ENCODE assay signal across 8 cellular contexts in the genomic region with DNA sequence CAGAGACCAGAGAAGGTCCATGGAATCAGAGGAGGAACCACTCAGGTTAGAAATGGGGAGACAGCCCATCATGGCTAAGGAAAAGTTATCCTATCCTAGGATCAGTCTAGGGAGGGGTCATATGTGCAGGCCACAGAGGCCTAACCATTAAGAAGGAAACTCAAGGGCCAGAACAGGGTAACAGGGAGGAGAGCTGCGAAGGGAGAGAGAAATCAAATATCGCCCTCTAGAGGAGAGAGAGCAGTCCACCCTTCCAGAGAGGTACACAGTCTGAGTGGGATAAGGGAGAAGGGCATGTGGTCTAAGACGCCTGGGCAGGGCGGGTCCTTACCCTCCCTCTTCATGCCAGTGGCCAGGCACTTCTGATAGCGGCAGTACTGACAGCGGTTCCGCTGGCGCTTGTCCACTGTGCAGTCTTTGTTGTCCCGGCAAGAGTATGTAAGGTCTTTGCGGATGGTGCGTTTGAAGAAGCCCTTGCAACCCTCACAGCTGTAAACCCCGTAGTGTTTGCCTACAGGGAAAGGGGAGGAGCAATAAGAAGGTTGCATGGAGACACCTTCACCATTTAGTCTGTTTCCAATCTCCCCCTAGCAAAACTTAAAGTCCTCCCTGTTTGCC. TPM values are rescaled to one million over a fixed set of nuclear protein-coding genes. Genes with fewer than 3 reads are reported as not detected.
A peak's percentile ranks its signal among the peaks of the same experiment; 100 is the strongest.
DNase-seq lines count a peak whose midpoint lies in the region; ATAC-seq and TF ChIP-seq lines count a peak whose summit lies in the region.

No MANE protein-coding gene starts in this region.

- H3K4me1 Mint-ChIP-seq in chondrocyte (ENCODE audit: low read depth) = peaks cover 53% of the 10 kb centered on the region

- peaks cover 0 to 36% (median 28%) of the 10 kb centered on the region in 4 donors for H3K36me3 ChIP-seq in liver (ENCODE audit: control insufficient read depth in 4 of 4, insufficient read depth in 3 of 4, low read depth in 1 of 4, low read length in 3 of 4)
- H3K36me3 ChIP-seq in upper lobe of right lung = peaks cover 42% of the 10 kb centered on the region

- TF ChIP-seq CTCF in chondrocyte (IDR thresholded peaks at IDR 0.05) = peak; percentile 87
- peak; percentile 55 for TF ChIP-seq CTCF in liver (IDR thresholded peaks at IDR 0.05; ENCODE audit: low read depth, low read length, missing input control)
- TF ChIP-seq CTCF in upper lobe of right lung (IDR thresholded peaks at IDR 0.05) = peak; percentile 76

- H3K4me3 ChIP-seq in liver (ENCODE audit: low read depth in 1 of 3, low read length in 3 of 3) (no peak overlapping the region), upper lobe of right lung (no peak overlapping the region)

- H3K9ac ChIP-seq in liver (ENCODE audit: low read depth in 1 of 2, low read length in 2 of 2) = no peak overlapping the region

- DNase-seq in SIG-M5 treated with dmso at 0.1 percent for 504 hours (lab: John Stamatoyannopoulos, UW; ENCODE audit: unreplicated experiment) = peak; percentile 69
- DNase-seq in SIG-M5 (lab: John Stamatoyannopoulos, UW) = no peak
- DNase-seq in HuH-7.5 (ENCODE audit: low spot score) = peak; percentile 72
- DNase-seq in RPMI8226 = peak; percentile 62
- no peak for DNase-seq in chondrocyte (ENCODE audit: low spot score)
- DNase-seq in upper lobe of right lung = peak; percentile 77
- no peak for DNase-seq in NCI-H128 (lab: John Stamatoyannopoulos, UW; ENCODE audit: unreplicated experiment)

- H3K9me3 Mint-ChIP-seq in chondrocyte (ENCODE audit: low read depth) = no peaks in the 10 kb centered on the region

- peak overlapping the region; percentile 21 for H3K4me3 Mint-ChIP-seq in chondrocyte (ENCODE audit: unreplicated experiment)

- peak overlapping the region; percentile 23 for H3K27ac Mint-ChIP-seq in chondrocyte (ENCODE audit: unreplicated experiment)

- TF ChIP-seq RAD21 in liver (IDR thresholded peaks at IDR 0.05) = peak; percentile 63 to 76

- H3K27me3 Mint-ChIP-seq in chondrocyte (ENCODE audit: low read depth) = no peaks in the 10 kb centered on the region

- H3K9me3 ChIP-seq in liver (ENCODE audit: control insufficient read depth in 4 of 4, low read length in 3 of 4) (no peaks in the 10 kb centered on the region), upper lobe of right lung (no peaks in the 10 kb centered on the region)

- H3K27ac ChIP-seq in liver (ENCODE audit: low read depth in 1 of 2, low read length in 2 of 2) = no peak overlapping the region
- no peak overlapping the region for H3K27ac ChIP-seq in upper lobe of right lung

- WGBS in liver = 37% methylated on average over 12 of the region's 12 CpGs

- H3K27me3 ChIP-seq in liver (ENCODE audit: control insufficient read depth in 4 of 4, insufficient read depth in 4 of 4, low read length in 3 of 4) = no peaks in the 10 kb centered on the region
- H3K27me3 ChIP-seq in upper lobe of right lung = no peaks in the 10 kb centered on the region

- ATAC-seq in upper lobe of right lung = peak; percentile 64

- H3K36me3 Mint-ChIP-seq in chondrocyte (ENCODE audit: low read depth) = peaks cover 34% of the 10 kb centered on the region

- H3K4me1 ChIP-seq in liver (ENCODE audit: control insufficient read depth in 4 of 4, insufficient read depth in 4 of 4, low read length in 3 of 4) = peaks cover 8 to 63% (median 51%) of the 10 kb centered on the region in 4 donors
- peaks cover 43% of the 10 kb centered on the region for H3K4me1 ChIP-seq in upper lobe of right lung

- intact Hi-C loops in upper lobe of right lung (cut with DNase I) = no loop called here

TF ChIP-seq in liver, 16 proteins besides CTCF, POLR2A, EP300 and RAD21:
- TF ChIP-seq, protein P1, sequence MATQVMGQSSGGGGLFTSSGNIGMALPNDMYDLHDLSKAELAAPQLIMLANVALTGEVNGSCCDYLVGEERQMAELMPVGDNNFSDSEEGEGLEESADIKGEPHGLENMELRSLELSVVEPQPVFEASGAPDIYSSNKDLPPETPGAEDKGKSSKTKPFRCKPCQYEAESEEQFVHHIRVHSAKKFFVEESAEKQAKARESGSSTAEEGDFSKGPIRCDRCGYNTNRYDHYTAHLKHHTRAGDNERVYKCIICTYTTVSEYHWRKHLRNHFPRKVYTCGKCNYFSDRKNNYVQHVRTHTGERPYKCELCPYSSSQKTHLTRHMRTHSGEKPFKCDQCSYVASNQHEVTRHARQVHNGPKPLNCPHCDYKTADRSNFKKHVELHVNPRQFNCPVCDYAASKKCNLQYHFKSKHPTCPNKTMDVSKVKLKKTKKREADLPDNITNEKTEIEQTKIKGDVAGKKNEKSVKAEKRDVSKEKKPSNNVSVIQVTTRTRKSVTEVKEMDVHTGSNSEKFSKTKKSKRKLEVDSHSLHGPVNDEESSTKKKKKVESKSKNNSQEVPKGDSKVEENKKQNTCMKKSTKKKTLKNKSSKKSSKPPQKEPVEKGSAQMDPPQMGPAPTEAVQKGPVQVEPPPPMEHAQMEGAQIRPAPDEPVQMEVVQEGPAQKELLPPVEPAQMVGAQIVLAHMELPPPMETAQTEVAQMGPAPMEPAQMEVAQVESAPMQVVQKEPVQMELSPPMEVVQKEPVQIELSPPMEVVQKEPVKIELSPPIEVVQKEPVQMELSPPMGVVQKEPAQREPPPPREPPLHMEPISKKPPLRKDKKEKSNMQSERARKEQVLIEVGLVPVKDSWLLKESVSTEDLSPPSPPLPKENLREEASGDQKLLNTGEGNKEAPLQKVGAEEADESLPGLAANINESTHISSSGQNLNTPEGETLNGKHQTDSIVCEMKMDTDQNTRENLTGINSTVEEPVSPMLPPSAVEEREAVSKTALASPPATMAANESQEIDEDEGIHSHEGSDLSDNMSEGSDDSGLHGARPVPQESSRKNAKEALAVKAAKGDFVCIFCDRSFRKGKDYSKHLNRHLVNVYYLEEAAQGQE (IDR thresholded peaks at IDR 0.05) = no peak
- peak in 1 of 2 donors; percentile 18 for TF ChIP-seq RXRA (IDR thresholded peaks at IDR 0.05)
- TF ChIP-seq, protein P2, sequence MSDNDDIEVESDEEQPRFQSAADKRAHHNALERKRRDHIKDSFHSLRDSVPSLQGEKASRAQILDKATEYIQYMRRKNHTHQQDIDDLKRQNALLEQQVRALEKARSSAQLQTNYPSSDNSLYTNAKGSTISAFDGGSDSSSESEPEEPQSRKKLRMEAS (IDR thresholded peaks at IDR 0.05) = no peak
- TF ChIP-seq YY1 (IDR thresholded peaks at IDR 0.05) = no peak

RNA-seq across cellular contexts. Expression of a gene that starts 2.9 kb away (rescaled TPM):
- total RNA-seq in chondrocyte (45.1 to 51.5 TPM (median 46.5 TPM) in 3 replicates), liver (10 to 100 TPM in 1 of 2 donors, 1 to 10 TPM in 1; 9.5 to 19.4 TPM), upper lobe of right lung (46.6 TPM)
- polyA plus RNA-seq in liver = 10 to 100 TPM in 1 of 2 donors, 1 to 10 TPM in 1; 7.7 to 13.9 TPM

RNA-seq across cellular contexts. Expression of a gene that starts 3.1 kb away (rescaled TPM):
- total RNA-seq in chondrocyte (222 to 238 TPM (median 225 TPM) in 3 replicates), liver (100 to 1,000 TPM in 1 of 2 donors, 10 to 100 TPM in 1; 45.0 to 112 TPM), upper lobe of right lung (89.1 TPM)
- 10 to 100 TPM in 1 of 2 donors, 1 to 10 TPM in 1; 8.9 to 97.3 TPM for polyA plus RNA-seq in liver

RNA-seq across cellular contexts. Expression of a gene that starts 5.3 kb away (rescaled TPM):
- total RNA-seq in chondrocyte = 2.8 to 10.0 TPM (median 10.0 TPM) in 3 replicates
- under 1 TPM; 0.19 to 0.59 TPM for total RNA-seq in liver
- under 1 TPM; 0.15 to 0.36 TPM for polyA plus RNA-seq in liver
- 1.2 TPM for total RNA-seq in upper lobe of right lung

RNA-seq across cellular contexts. Expression of a gene that starts 6.9 kb away (rescaled TPM):
- total RNA-seq in chondrocyte = 0.60 to 2.8 TPM (median 1.1 TPM) in 3 replicates
- 10 to 100 TPM; 24.5 to 31.2 TPM for total RNA-seq in liver
- polyA plus RNA-seq in liver = 10 to 100 TPM; 43.7 to 52.3 TPM
- 14.7 TPM for total RNA-seq in upper lobe of right lung

RNA-seq across cellular contexts. Expression of a gene that starts 10.8 kb away (rescaled TPM):
- total RNA-seq in chondrocyte = 42.8 to 49.7 TPM (median 44.5 TPM) in 3 replicates
- total RNA-seq in liver = 10 to 100 TPM; 11.5 to 19.7 TPM
- polyA plus RNA-seq in liver = 10 to 100 TPM in 1 of 2 donors, 1 to 10 TPM in 1; 4.4 to 18.4 TPM
- 42.0 TPM for total RNA-seq in upper lobe of right lung

Comparison
In these comparisons a context has a peak if more than half of its experiments do, and no peak if none do; other contexts are left out.
1. DNase-seq: peak in SIG-M5 treated with dmso at 0.1 percent for 504 hours (single experiment), HuH-7.5 (single experiment), RPMI8226 (single experiment) and upper lobe of right lung (single experiment); none in SIG-M5 (single experiment), chondrocyte (single experiment) and NCI-H128 (single experiment).
2. Peak in every context shown above with its lines, with median percentiles within 50 percentile points of each other: CTCF ChIP-seq.